Comparison of ENCODE assay signal across 23 cellular contexts in the genomic region with DNA sequence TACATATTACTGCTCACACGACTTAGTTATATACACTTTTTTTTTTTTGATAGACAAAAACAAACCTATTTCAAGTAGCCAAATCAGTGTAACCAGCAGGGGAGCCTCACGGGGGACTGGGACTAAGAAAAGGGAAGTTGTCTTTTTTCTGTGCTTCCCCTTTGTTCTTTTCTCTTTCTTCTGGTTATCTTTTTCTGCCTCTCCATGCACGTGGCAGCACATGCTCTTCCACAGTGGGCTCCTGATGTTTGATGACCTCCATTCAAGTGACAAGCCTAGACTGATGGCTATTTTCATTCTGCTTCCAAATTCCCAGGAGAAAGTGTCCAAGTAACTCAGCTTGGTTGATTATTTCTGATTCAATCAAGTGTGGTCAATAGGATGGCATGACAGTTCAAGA.
DNase-seq lines count a peak whose midpoint lies in the region; ATAC-seq and TF ChIP-seq lines count a peak whose summit lies in the region.
"Had no signal": no experiment of that assay in that cellular context is flagged by ENCODE, and none has a peak within 500 bp of the region (broad histone marks: within the 10 kb centered on the region; RNA-seq: fewer than 3 reads in every experiment).

No MANE protein-coding gene starts in this region.

- POLR2A ChIA-PET in activated B cell treated with CpG ODN at 0.5 μM for 24 hours (lab: Charles Lee), result no interaction called here

- H3K27me3 ChIP-seq in H7 (ENCODE audit: control insufficient read depth, insufficient read depth, low read length), result no peaks in the 10 kb centered on the region
- H3K27me3 ChIP-seq: heart right ventricle, tibial nerve had no signal

- H3K4me1 Mint-ChIP-seq in activated B cell treated with CpG ODN at 0.5 μM for 24 hours, result peaks cover 22% of the 10 kb centered on the region

- DNase-seq in GM13977 (ENCODE audit: low spot score) (peak; percentile 16), NOMO-1 treated with DMSO at 0.1 percent for 48 hours (lab: John Stamatoyannopoulos, UW; ENCODE audit: unreplicated experiment) (peak; percentile 72), activated B cell treated with CpG ODN at 0.5 μM for 24 hours (no peak), pons (ENCODE audit: low spot score) (no peak), H7 (no peak), Right ventricle myocardium superior (no peak)
- DNase-seq: activated CD4-positive, alpha-beta memory T cell treated with anti-CD3 and anti-CD28 coated beads, Interleukin-2, amount 10 ng/mL, durations not matched to agents 7 days and 5 days; activated naive CD4-positive, alpha-beta T cell treated with anti-CD3 and anti-CD28 coated beads, Interleukin-2, amount 10 ng/mL, durations not matched to agents 7 days and 5 days; activated T-cell treated with anti-CD3 and anti-CD28 coated beads, Interleukin-2, amount 50 U/mL, for 1 hour; CD4-positive, alpha-beta memory T cell; DMS79 treated with DMSO at 0.1 percent for 48 hours; endodermal cell; heart right ventricle; MM.1S; NCI-H2081 treated with DMSO at 0.1 percent for 48 hours; NCI-H526 treated with DMSO at 0.1 percent for 48 hours; stimulated activated naive CD8-positive, alpha-beta T cell treated with anti-CD3 and anti-CD28 coated beads, Interleukin-15, Interleukin-2, amounts not matched to agents 100 U/mL and 50 U/mL, for 24 hours; SW 1271 had no signal

- TF ChIP-seq CTCF in C4-2B (conservative IDR thresholded peaks at IDR 0.05), result no peak
- no peak for TF ChIP-seq CTCF in GM13977 (IDR thresholded peaks at IDR 0.05; ENCODE audit: extremely low read depth, insufficient read depth, missing control alignments)
- TF ChIP-seq CTCF in activated B cell treated with CpG ODN at 0.5 μM for 24 hours (IDR thresholded peaks at IDR 0.05), result no peak

- H3K4me3 Mint-ChIP-seq in activated B cell treated with CpG ODN at 0.5 μM for 24 hours, result no peak overlapping the region
- H3K4me3 Mint-ChIP-seq: activated CD4-positive, alpha-beta memory T cell treated with anti-CD3 and anti-CD28 coated beads, Interleukin-2, amount 10 ng/mL, durations not matched to agents 7 days and 5 days; activated naive CD4-positive, alpha-beta T cell treated with anti-CD3 and anti-CD28 coated beads, Interleukin-2, amount 10 ng/mL, durations not matched to agents 7 days and 5 days; endodermal cell had no signal

- no peak overlapping the region for H3K4me3 ChIP-seq in H7 (ENCODE audit: insufficient read depth, low read depth, low read length)
- H3K4me3 ChIP-seq: heart right ventricle, tibial nerve had no signal

- H3K9me3 Mint-ChIP-seq in activated B cell treated with CpG ODN at 0.5 μM for 24 hours, result no peaks in the 10 kb centered on the region
- H3K9me3 Mint-ChIP-seq: activated CD4-positive, alpha-beta memory T cell treated with anti-CD3 and anti-CD28 coated beads, Interleukin-2, amount 10 ng/mL, durations not matched to agents 7 days and 5 days; activated naive CD4-positive, alpha-beta T cell treated with anti-CD3 and anti-CD28 coated beads, Interleukin-2, amount 10 ng/mL, durations not matched to agents 7 days and 5 days; CD4-positive, alpha-beta memory T cell had no signal

- intact Hi-C loops in activated B cell treated with CpG ODN at 0.5 μM for 24 hours (cut with micrococcal nuclease), result loop anchor here (5.0 kb wide), 1 partner anchor 787 kb away; no protein-coding TSS in a partner anchor
- intact Hi-C loops in Right ventricle myocardium superior (cut with DNase I), result loop anchor here (5.0 to 10.0 kb wide), 3 partner anchors 349 to 577 kb away; no protein-coding TSS in a partner anchor

- H3K27ac Mint-ChIP-seq in activated B cell treated with CpG ODN at 0.5 μM for 24 hours, result peak overlapping the region; percentile 10
- H3K27ac Mint-ChIP-seq: activated CD4-positive, alpha-beta memory T cell treated with anti-CD3 and anti-CD28 coated beads, Interleukin-2, amount 10 ng/mL, durations not matched to agents 7 days and 5 days; activated naive CD4-positive, alpha-beta T cell treated with anti-CD3 and anti-CD28 coated beads, Interleukin-2, amount 10 ng/mL, durations not matched to agents 7 days and 5 days; CD4-positive, alpha-beta memory T cell; endodermal cell had no signal

- ATAC-seq in activated B cell treated with CpG ODN at 0.5 μM for 24 hours (ENCODE audit: low read depth) (peak; percentile 56), GM19395 (IDR thresholded peaks at IDR 0.05; ENCODE audit: unreplicated experiment) (no peak), Right ventricle myocardium superior (ENCODE audit: poor library complexity) (no peak)
- ATAC-seq: heart right ventricle; Panc1; sciatic nerve; stimulated activated naive CD8-positive, alpha-beta T cell treated with anti-CD3 and anti-CD28 coated beads, Interleukin-15, Interleukin-2, amounts not matched to agents 100 U/mL and 50 U/mL, for 24 hours had no signal

- H3K27ac ChIP-seq in C4-2B, result 0 out of 2 replicates have a peak overlapping the region, but pooled peaks have one; percentile 4
- H3K27ac ChIP-seq: heart right ventricle, tibial nerve had no signal

- CTCF ChIA-PET in activated B cell treated with CpG ODN at 0.5 μM for 24 hours (lab: Charles Lee), result interaction anchor here (1.4 to 6.0 kb wide), 5 partner anchors 9 to 413 kb away, joined by 3 to 85 read pairs (median 16); no protein-coding TSS in a partner anchor

- no peaks in the 10 kb centered on the region for H3K36me3 Mint-ChIP-seq in activated B cell treated with CpG ODN at 0.5 μM for 24 hours (ENCODE audit: low read depth)
- H3K36me3 Mint-ChIP-seq: activated naive CD4-positive, alpha-beta T cell treated with anti-CD3 and anti-CD28 coated beads, Interleukin-2, amount 10 ng/mL, durations not matched to agents 7 days and 5 days; CD4-positive, alpha-beta memory T cell had no signal

- H3K27me3 Mint-ChIP-seq in activated B cell treated with CpG ODN at 0.5 μM for 24 hours, result peaks cover 9% of the 10 kb centered on the region

- in situ Hi-C loops in GM13977 (cut with MboI; ENCODE audit: low pct_unique_long_range_greater_than_20kb, low sequenced_read_pairs, unreplicated experiment), result loop anchor here (5.0 to 25.0 kb wide), 3 partner anchors 359 to 567 kb away; partner anchors contain the start of gene G6PC2

- no peaks in the 10 kb centered on the region for H3K36me3 ChIP-seq in H7 (replicated peaks; ENCODE audit: control insufficient read depth, insufficient read depth, low read length)
- H3K36me3 ChIP-seq: heart right ventricle, tibial nerve had no signal

Comparison
In these comparisons a context has a peak if more than half of its experiments do, and no peak if none do; other contexts are left out.
1. DNase-seq: peak in GM13977 (single experiment) and NOMO-1 treated with DMSO at 0.1 percent for 48 hours (single experiment); none in activated B cell treated with CpG ODN at 0.5 μM for 24 hours (single experiment), pons (single experiment), H7 (single experiment) and Right ventricle myocardium superior (single experiment).